ENCODE assay signal across 40 cellular contexts in genomic region chr12:74752196-74752595, GRCh38.
"Had no signal": no experiment of that assay in that cellular context is flagged by ENCODE, and none has a peak within 500 bp of the region (broad histone marks: within the 10 kb centered on the region; RNA-seq: fewer than 3 reads in every experiment).

No MANE protein-coding gene starts in this region.

- H3K27me3 Mint-ChIP-seq: activated naive CD4-positive, alpha-beta T cell treated with anti-CD3 and anti-CD28 coated beads, Interleukin-2, amount 10 ng/mL, durations not matched to agents 7 days and 5 days; activated naive CD4-positive, alpha-beta T cell treated with anti-CD3 and anti-CD28 coated beads, Interleukin-2, amount 50 U/mL, for 24 hours; activated naive CD8-positive, alpha-beta T cell; activated naive CD8-positive, alpha-beta T cell treated with anti-CD3 and anti-CD28 coated beads for 36 hours; activated naive CD8-positive, alpha-beta T cell treated with anti-CD3 and anti-CD28 coated beads, Interleukin-2, amount 10 ng/mL, durations not matched to agents 7 days and 5 days; activated naive CD8-positive, alpha-beta T cell treated with anti-CD3 and anti-CD28 coated beads, Interleukin-2, amount 50 U/mL, for 24 hours; activated T-cell treated with anti-CD3 and anti-CD28 coated beads, Interleukin-2, amount 50 U/mL, for 24 hours; activated T-helper 17 cell treated with anti-CD3 and anti-CD28 coated beads, Interleukin-2, amount 50 U/mL, for 72 hours; brain; central memory CD8-positive, alpha-beta T cell had no signal

- FAIRE-seq: astrocyte, bronchial epithelial cell had no signal

- H3K4me3 ChIP-seq: adrenal gland, ascending aorta, body of pancreas, breast epithelium, cardiac muscle cell had no signal

- H3K27ac ChIP-seq: adrenal gland, ascending aorta, body of pancreas, brain microvascular endothelial cell, breast epithelium, cardiac muscle cell had no signal

- H3K36me3 Mint-ChIP-seq: activated naive CD4-positive, alpha-beta T cell treated with anti-CD3 and anti-CD28 coated beads, Interleukin-2, amount 10 ng/mL, durations not matched to agents 7 days and 5 days; activated naive CD4-positive, alpha-beta T cell treated with anti-CD3 and anti-CD28 coated beads, Interleukin-2, amount 50 U/mL, for 24 hours; activated naive CD8-positive, alpha-beta T cell; activated naive CD8-positive, alpha-beta T cell treated with anti-CD3 and anti-CD28 coated beads for 36 hours; activated naive CD8-positive, alpha-beta T cell treated with anti-CD3 and anti-CD28 coated beads, Interleukin-2, amount 10 ng/mL, durations not matched to agents 7 days and 5 days; brain had no signal

- DNase-seq: activated effector memory CD4-positive, alpha-beta T cell treated with anti-CD3 and anti-CD28 coated beads, Interleukin-2, amount 50 U/mL, for 16 hours; activated effector memory CD4-positive, alpha-beta T cell treated with Interleukin-2 at 50 U/mL for 16 hours; activated gamma-delta T cell; activated gamma-delta T cell treated with Interleukin-2 at 50 U/mL for 16 hours; activated naive CD4-positive, alpha-beta T cell; activated naive CD4-positive, alpha-beta T cell treated with anti-CD3 and anti-CD28 coated beads for 36 hours; activated naive CD4-positive, alpha-beta T cell treated with anti-CD3 and anti-CD28 coated beads, Interleukin-2, amount 10 ng/mL, durations not matched to agents 7 days and 5 days; activated naive CD4-positive, alpha-beta T cell treated with anti-CD3 and anti-CD28 coated beads, Interleukin-2, amount 50 U/mL, for 16 hours; activated naive CD4-positive, alpha-beta T cell treated with Interleukin-2 at 50 U/mL for 16 hours; activated naive CD8-positive, alpha-beta T cell treated with anti-CD3 and anti-CD28 coated beads for 36 hours; activated naive CD8-positive, alpha-beta T cell treated with anti-CD3 and anti-CD28 coated beads, Interleukin-2, amount 10 ng/mL, durations not matched to agents 7 days and 5 days; activated naive CD8-positive, alpha-beta T cell treated with anti-CD3 and anti-CD28 coated beads, Interleukin-2, amount 50 U/mL, for 24 hours; activated T-cell treated with anti-CD3 and anti-CD28 coated beads, Interleukin-2, amount 50 U/mL, for 1 hour; activated T-cell treated with anti-CD3 and anti-CD28 coated beads, Interleukin-2, amount 50 U/mL, for 24 hours; activated T-cell treated with anti-CD3 and anti-CD28 coated beads, Interleukin-2, amount 50 U/mL, for 4 hours; activated T-cell treated with anti-CD3 and anti-CD28 coated beads, Interleukin-2, amount 50 U/mL, for 48 hours; activated T-cell treated with anti-CD3 and anti-CD28 coated beads, Interleukin-2, amount 50 U/mL, for 72 hours; adrenal gland; amniotic stem cell; amygdala; anterior cingulate cortex; aorta; body of pancreas; brain microvascular endothelial cell; caudate nucleus; central memory CD4-positive, alpha-beta T cell; cerebellar nuclear complex had no signal

- H3K9me3 Mint-ChIP-seq: activated naive CD8-positive, alpha-beta T cell treated with anti-CD3 and anti-CD28 coated beads, Interleukin-2, amount 10 ng/mL, durations not matched to agents 7 days and 5 days; activated naive CD8-positive, alpha-beta T cell treated with anti-CD3 and anti-CD28 coated beads, Interleukin-2, amount 50 U/mL, for 24 hours; activated T-helper 1 cell treated with anti-CD3 and anti-CD28 coated beads, Interleukin-12 subunit alpha, Interleukin-12 subunit beta, Interleukin-2, Interleukin-4 antibody, amounts not matched to agents 30 ng/mL and 10 ng/mL and 1 ng/mL, durations not matched to agents 14 hours and 24 hours and 36 hours; activated T-helper 17 cell treated with anti-CD3 and anti-CD28 coated beads, Interleukin-2, amount 50 U/mL, for 72 hours had no signal

- H3K4me3 Mint-ChIP-seq: activated naive CD4-positive, alpha-beta T cell treated with anti-CD3 and anti-CD28 coated beads for 36 hours; activated naive CD4-positive, alpha-beta T cell treated with anti-CD3 and anti-CD28 coated beads, Interleukin-2, amount 10 ng/mL, durations not matched to agents 7 days and 5 days; activated naive CD4-positive, alpha-beta T cell treated with anti-CD3 and anti-CD28 coated beads, Interleukin-2, amount 50 U/mL, for 24 hours; activated naive CD8-positive, alpha-beta T cell; activated naive CD8-positive, alpha-beta T cell treated with anti-CD3 and anti-CD28 coated beads for 36 hours; activated naive CD8-positive, alpha-beta T cell treated with anti-CD3 and anti-CD28 coated beads, Interleukin-2, amount 10 ng/mL, durations not matched to agents 7 days and 5 days; activated naive CD8-positive, alpha-beta T cell treated with anti-CD3 and anti-CD28 coated beads, Interleukin-2, amount 50 U/mL, for 24 hours; activated T-cell treated with anti-CD3 and anti-CD28 coated beads, Interleukin-2, amount 50 U/mL, for 24 hours; activated T-cell treated with anti-CD3 and anti-CD28 coated beads, Interleukin-2, amount 50 U/mL, for 4 hours; activated T-cell treated with anti-CD3 and anti-CD28 coated beads, Interleukin-2, amount 50 U/mL, for 72 hours; activated T-helper 1 cell treated with anti-CD3 and anti-CD28 coated beads, Interleukin-12 subunit alpha, Interleukin-12 subunit beta, Interleukin-2, Interleukin-4 antibody, amounts not matched to agents 30 ng/mL and 10 ng/mL and 1 ng/mL, durations not matched to agents 14 hours and 24 hours and 36 hours; activated T-helper 17 cell treated with anti-CD3 and anti-CD28 coated beads, Interleukin-2, amount 50 U/mL, for 72 hours; brain; central memory CD8-positive, alpha-beta T cell had no signal

- ATAC-seq: activated naive CD4-positive, alpha-beta T cell treated with anti-CD3 and anti-CD28 coated beads, Interleukin-2, amount 50 U/mL, for 72 hours; activated naive CD8-positive, alpha-beta T cell treated with anti-CD3 and anti-CD28 coated beads, Interleukin-2, amount 50 U/mL, for 24 hours; activated T-cell treated with anti-CD3 and anti-CD28 coated beads, Interleukin-2, amount 50 U/mL, for 4 hours; activated T-cell treated with anti-CD3 and anti-CD28 coated beads, Interleukin-2, amount 50 U/mL, for 72 hours; activated T-helper 17 cell treated with anti-CD3 and anti-CD28 coated beads, Interleukin-2, amount 50 U/mL, for 72 hours; body of pancreas had no signal

- H3K9me3 ChIP-seq: adrenal gland, ascending aorta, body of pancreas, breast epithelium had no signal

- H3K4me1 Mint-ChIP-seq: activated naive CD4-positive, alpha-beta T cell treated with anti-CD3 and anti-CD28 coated beads, Interleukin-2, amount 10 ng/mL, durations not matched to agents 7 days and 5 days; activated naive CD4-positive, alpha-beta T cell treated with anti-CD3 and anti-CD28 coated beads, Interleukin-2, amount 50 U/mL, for 24 hours; activated naive CD8-positive, alpha-beta T cell treated with anti-CD3 and anti-CD28 coated beads for 36 hours; activated naive CD8-positive, alpha-beta T cell treated with anti-CD3 and anti-CD28 coated beads, Interleukin-2, amount 10 ng/mL, durations not matched to agents 7 days and 5 days; activated naive CD8-positive, alpha-beta T cell treated with anti-CD3 and anti-CD28 coated beads, Interleukin-2, amount 50 U/mL, for 24 hours; activated T-helper 17 cell treated with anti-CD3 and anti-CD28 coated beads, Interleukin-2, amount 50 U/mL, for 72 hours; brain; central memory CD8-positive, alpha-beta T cell had no signal

- H3K4me1 ChIP-seq: adrenal gland, ascending aorta, body of pancreas, breast epithelium had no signal

- H3K27ac Mint-ChIP-seq: activated naive CD4-positive, alpha-beta T cell treated with anti-CD3 and anti-CD28 coated beads for 36 hours; activated naive CD4-positive, alpha-beta T cell treated with anti-CD3 and anti-CD28 coated beads, Interleukin-2, amount 10 ng/mL, durations not matched to agents 7 days and 5 days; activated naive CD4-positive, alpha-beta T cell treated with anti-CD3 and anti-CD28 coated beads, Interleukin-2, amount 50 U/mL, for 24 hours; activated naive CD4-positive, alpha-beta T cell treated with anti-CD3 and anti-CD28 coated beads, Interleukin-2, amount 50 U/mL, for 72 hours; activated naive CD8-positive, alpha-beta T cell; activated naive CD8-positive, alpha-beta T cell treated with anti-CD3 and anti-CD28 coated beads for 36 hours; activated naive CD8-positive, alpha-beta T cell treated with anti-CD3 and anti-CD28 coated beads, Interleukin-2, amount 10 ng/mL, durations not matched to agents 7 days and 5 days; activated naive CD8-positive, alpha-beta T cell treated with anti-CD3 and anti-CD28 coated beads, Interleukin-2, amount 50 U/mL, for 24 hours; activated T-cell treated with anti-CD3 and anti-CD28 coated beads, Interleukin-2, amount 50 U/mL, for 24 hours; activated T-cell treated with anti-CD3 and anti-CD28 coated beads, Interleukin-2, amount 50 U/mL, for 72 hours; activated T-helper 1 cell treated with anti-CD3 and anti-CD28 coated beads, Interleukin-12 subunit alpha, Interleukin-12 subunit beta, Interleukin-2, Interleukin-4 antibody, amounts not matched to agents 30 ng/mL and 10 ng/mL and 1 ng/mL, durations not matched to agents 14 hours and 24 hours and 36 hours; activated T-helper 17 cell treated with anti-CD3 and anti-CD28 coated beads, Interleukin-2, amount 50 U/mL, for 72 hours; activated T-helper 2 cell treated with anti-CD3 and anti-CD28 coated beads, Interferon-gamma antibody, Interleukin-2, Interleukin-4, amounts not matched to agents 10 μg/mL and 5 μg/mL and 100 μg/mL, durations not matched to agents 14 hours and 24 hours and 36 hours; brain had no signal

- H3K36me3 ChIP-seq: adrenal gland, ascending aorta, brain microvascular endothelial cell, breast epithelium, cardiac muscle cell had no signal

- H3K27me3 ChIP-seq: adrenal gland, ascending aorta, body of pancreas, brain microvascular endothelial cell, breast epithelium, cardiac muscle cell had no signal
